In genomic region chr14:50362791-50363733, GRCh38 we compare ENCODE assay signal across 9 cellular contexts. TPM values are rescaled to one million over a fixed set of nuclear protein-coding genes. Genes with fewer than 3 reads are reported as not detected.
DNase-seq lines count a peak whose midpoint lies in the region; ATAC-seq, FAIRE-seq and TF ChIP-seq lines count a peak whose summit lies in the region.
"Had no signal": no experiment of that assay in that cellular context is flagged by ENCODE, and none has a peak within 500 bp of the region (broad histone marks: within the 10 kb centered on the region; RNA-seq: fewer than 3 reads in every experiment).

No MANE protein-coding gene starts in this region.

- peaks cover 16% of the 10 kb centered on the region for H3K9me1 ChIP-seq in IMR-90 (ENCODE audit: insufficient read depth, low read length)

- H3K4me1 ChIP-seq in IMR-90 (ENCODE audit: control insufficient read depth, insufficient read depth, low read length) = peaks cover 7% of the 10 kb centered on the region
- peaks cover 10 to 12% of the 10 kb centered on the region in 2 donors for H3K4me1 ChIP-seq in naive thymus-derived CD4-positive, alpha-beta T cell (ENCODE audit: control insufficient read depth in 2 of 2, insufficient read depth in 2 of 2, low read length in 2 of 2)

- H3K27me3 ChIP-seq in IMR-90 (ENCODE audit: control insufficient read depth, insufficient read depth, low read length) = no peaks in the 10 kb centered on the region
- no peaks in the 10 kb centered on the region for H3K27me3 ChIP-seq in naive thymus-derived CD4-positive, alpha-beta T cell (ENCODE audit: control insufficient read depth in 2 of 2, insufficient read depth in 2 of 2, low read length in 2 of 2)

- H2AK5ac ChIP-seq in IMR-90 (ENCODE audit: low read depth, low read length) = peak overlapping the region; percentile 52; the same call in 1 of the 2 replicates

- CTCF ChIA-PET in IMR-90 (lab: Yijun Ruan, JAX) = no interaction called here
- CTCF ChIA-PET in naive thymus-derived CD4-positive, alpha-beta T cell (lab: Charles Lee) = interaction anchor here (0.8 to 1.3 kb wide), 2 partner anchors 28 to 45 kb away, joined by 3 read pairs; no protein-coding TSS in a partner anchor

- H3K9me3 Mint-ChIP-seq in activated naive CD8-positive, alpha-beta T cell (ENCODE audit: low read depth) = no peaks in the 10 kb centered on the region
- peaks cover 0 to 5% (median 0%) of the 10 kb centered on the region in 11 donors for H3K9me3 Mint-ChIP-seq in naive thymus-derived CD4-positive, alpha-beta T cell

- peaks cover 34% of the 10 kb centered on the region for H3K4me1 Mint-ChIP-seq in activated naive CD8-positive, alpha-beta T cell (ENCODE audit: low read depth)
- H3K4me1 Mint-ChIP-seq in naive thymus-derived CD4-positive, alpha-beta T cell = peaks cover 23 to 58% (median 43%) of the 10 kb centered on the region in 7 donors

- 0 out of 2 replicates have a peak overlapping the region, but pooled peaks have one; percentile 16 for H3K9ac ChIP-seq in IMR-90 (ENCODE audit: low read depth, low read length)

- H3K23ac ChIP-seq in IMR-90 (ENCODE audit: low read depth, low read length) = peak overlapping the region; percentile 68

- intact Hi-C loops in IMR-90 (cut with micrococcal nuclease) = no loop called here
- intact Hi-C loops in naive thymus-derived CD4-positive, alpha-beta T cell (cut with micrococcal nuclease) = loop anchor here (1.0 to 2.0 kb wide), 6 partner anchors 33 to 170 kb away; partner anchors contain the start of genes DMAC2L (in 2 of the 2), L2HGDH (in 2 of the 2), CDKL1 (in 1 of the 2) and MAP4K5 (in 1 of the 2)

- peak overlapping the region; percentile 96 for H3K27ac Mint-ChIP-seq in activated naive CD8-positive, alpha-beta T cell
- peak overlapping the region; percentile 90 to 95 (median 93) for H3K27ac Mint-ChIP-seq in naive thymus-derived CD4-positive, alpha-beta T cell

- H2BK5ac ChIP-seq in IMR-90 (ENCODE audit: low read depth, low read length, poor library complexity, severe bottlenecking) = peak overlapping the region; percentile 3

- H3K36me3 Mint-ChIP-seq in activated naive CD8-positive, alpha-beta T cell = peaks cover 8% of the 10 kb centered on the region
- H3K36me3 Mint-ChIP-seq in naive thymus-derived CD4-positive, alpha-beta T cell = peaks cover 10 to 32% (median 18%) of the 10 kb centered on the region in 5 donors

- peak overlapping the region; percentile 60 for H2BK120ac ChIP-seq in IMR-90 (ENCODE audit: low read depth, low read length)

- no TSS peak for BruUV-seq in IMR-90 (replicated peaks; lab: Mats Ljungman, UMichigan)

- peak overlapping the region; percentile 18 to 82; a peak in 3 of 4 replicates for H4K8ac ChIP-seq in IMR-90 (ENCODE audit: low read depth in 2 of 2, low read length in 2 of 2)

- peak overlapping the region; percentile 99 for H4K5ac ChIP-seq in IMR-90 (ENCODE audit: low read depth, low read length)

- H3K36me3 ChIP-seq in IMR-90 (ENCODE audit: control insufficient read depth, insufficient read depth, low read length) = 0 out of 2 replicates have a peak, but pooled peaks cover 3% of the 10 kb centered on the region
- peaks cover 0 to 5% (median 3%) of the 10 kb centered on the region in 3 experiments for H3K36me3 ChIP-seq in naive thymus-derived CD4-positive, alpha-beta T cell (ENCODE audit: control insufficient read depth in 2 of 3, insufficient read depth in 3 of 3, low read length in 3 of 3)

- POLR2A ChIA-PET in IMR-90 (lab: Charles Lee; ENCODE audit: unreplicated experiment) = interaction anchor here (0.5 kb wide), 1 partner anchor 26 kb away, joined by 3 read pairs; no protein-coding TSS in a partner anchor
- POLR2A ChIA-PET in naive thymus-derived CD4-positive, alpha-beta T cell (lab: Charles Lee) = interaction anchor here (0.6 to 1.3 kb wide), 6 partner anchors 41 to 765 kb away, joined by 3 to 4 read pairs (median 3); partner anchors contain the start of genes ATL1, DMAC2L, L2HGDH and LRR1

- H3K4ac ChIP-seq in IMR-90 (ENCODE audit: low read depth, low read length) = peak overlapping the region; percentile 79

- no peak for TF ChIP-seq POLR2A in IMR-90 (IDR thresholded peaks at IDR 0.05; ENCODE audit: low read depth, low read length)

- dilution Hi-C loops in IMR-90 (cut with HindIII; ENCODE audit: low sequenced_read_pairs, unreplicated experiment) = no loop called here

- no peak for FAIRE-seq in RCC 7860 (lab: Jason Lieb, UNC)
- FAIRE-seq: endometrium had no signal

- no peaks in the 10 kb centered on the region for H4K20me1 ChIP-seq in IMR-90 (ENCODE audit: insufficient read depth, low read length)

- H3K27me3 Mint-ChIP-seq in activated naive CD8-positive, alpha-beta T cell = no peaks in the 10 kb centered on the region
- H3K27me3 Mint-ChIP-seq in naive thymus-derived CD4-positive, alpha-beta T cell = no peaks in the 10 kb centered on the region

- no peak for TF ChIP-seq CTCF in IMR-90 (conservative IDR thresholded peaks at IDR 0.05; ENCODE audit: low read depth, low read length)

- H2BK20ac ChIP-seq in IMR-90 (ENCODE audit: low read depth, low read length) = peak overlapping the region; percentile 79; the same call in 1 of the 2 replicates

- peak overlapping the region; percentile 2 for H2AK9ac ChIP-seq in IMR-90 (replicated peaks; ENCODE audit: low read depth, low read length, poor library complexity)

- H4K91ac ChIP-seq in IMR-90 (ENCODE audit: insufficient read depth, low read depth, low read length) = peak overlapping the region; percentile 23

- H2BK15ac ChIP-seq in IMR-90 (ENCODE audit: low read depth, low read length) = peak overlapping the region; percentile 4; the same call in 1 of the 3 replicates

- peak overlapping the region; percentile 92 for H3K4me3 Mint-ChIP-seq in activated naive CD8-positive, alpha-beta T cell
- peak overlapping the region; percentile 80 to 94 (median 90) for H3K4me3 Mint-ChIP-seq in naive thymus-derived CD4-positive, alpha-beta T cell

- peak overlapping the region; percentile 5; the same call in 1 of the 2 replicates for H3K4me3 ChIP-seq in IMR-90 (ENCODE audit: insufficient read depth, low read depth, low read length)
- peak overlapping the region; percentile 67 for H3K4me3 ChIP-seq in naive thymus-derived CD4-positive, alpha-beta T cell (ENCODE audit: low read length)

- H3K14ac ChIP-seq in IMR-90 (replicated peaks; ENCODE audit: low read depth, low read length) = peak overlapping the region; percentile 91

- H3K18ac ChIP-seq in IMR-90 (ENCODE audit: low read depth, low read length) = peak overlapping the region; percentile 87

- 56% methylated on average over 2 of the region's 14 CpGs; no CpG with 5 or more reads in 1 of the 2 experiments for WGBS in IMR-90 (ENCODE audit: extremely low coverage in 2 of 2, insufficient read length in 1 of 2), 2 experiments

- H3K9me3 ChIP-seq in IMR-90 (ENCODE audit: control insufficient read depth, insufficient read depth, low read length) = no peaks in the 10 kb centered on the region
- no peaks in the 10 kb centered on the region for H3K9me3 ChIP-seq in naive thymus-derived CD4-positive, alpha-beta T cell (ENCODE audit: control insufficient read depth in 2 of 3, low read length in 3 of 3)

- peak overlapping the region; percentile 90 for H2AFZ ChIP-seq in IMR-90 (replicated peaks; ENCODE audit: low read length, poor library complexity)

- ATAC-seq in GM19463 (IDR thresholded peaks at IDR 0.05; ENCODE audit: unreplicated experiment) = peak; percentile 15
- ATAC-seq in IMR-90 (ENCODE audit: low read depth) = peak; percentile 70
- ATAC-seq in naive thymus-derived CD4-positive, alpha-beta T cell = peak; percentile 41

- DNase-seq in CD1c-positive myeloid dendritic cell (ENCODE audit: extremely low spot score) (peak; percentile 15), IMR-90 (peak; percentile 14), middle frontal gyrus (ENCODE audit: extremely low spot score, low spot score) (no peak), RCC 7860 (ENCODE audit: low spot score) (no peak), G401 (ENCODE audit: low spot score) (no peak)
- peak in 7 of 9 donors; percentile 7 to 34 (median 27) for DNase-seq in naive thymus-derived CD4-positive, alpha-beta T cell

- peak overlapping the region; percentile 88 for H3K4me2 ChIP-seq in IMR-90 (ENCODE audit: low read depth, low read length)

- peak overlapping the region; percentile 82; the same call in 1 of the 2 replicates for H3K27ac ChIP-seq in IMR-90 (ENCODE audit: insufficient read depth, low read length)
- H3K27ac ChIP-seq in naive thymus-derived CD4-positive, alpha-beta T cell (ENCODE audit: low read depth, low read length) = peak overlapping the region; percentile 72

- TF ChIP-seq RAD21 in IMR-90 (IDR thresholded peaks at IDR 0.05; ENCODE audit: low read length) = no peak

- H3K56ac ChIP-seq in IMR-90 (ENCODE audit: extremely low read depth, insufficient read depth, low read length) = no peak overlapping the region

- in situ Hi-C loops in IMR-90 (cut with MboI; ENCODE audit: low sequenced_read_pairs) = no loop called here
- in situ Hi-C loops in G401 (cut with HindIII; ENCODE audit: low sequenced_read_pairs) = no loop called here

- H3K79me1 ChIP-seq in IMR-90 (ENCODE audit: low read depth in 1 of 2, low read length in 2 of 2) = no peaks in the 10 kb centered on the region; a peak in 1 of 4 replicates

TF ChIP-seq in IMR-90, 13 proteins besides CTCF, POLR2A, EP300 and RAD21 (continues in another document):
- TF ChIP-seq BHLHE40 (IDR thresholded peaks at IDR 0.05; ENCODE audit: low read depth, low read length) (no peak), RFX5 (IDR thresholded peaks at IDR 0.05; ENCODE audit: low read depth, low read length) (no peak)

RNA-seq across cellular contexts. Expression of gene CDKL1, which starts 33.6 kb away (rescaled TPM):
- 3.8 and 7.2 TPM in 2 replicates for total RNA-seq in IMR-90 (2012; rRNA removed)
- polyA plus RNA-seq in IMR-90 (2012; rRNA removed) = 1.5 and 1.9 TPM in 2 replicates
- 0.75 and 0.87 TPM in 2 replicates for polyA plus RNA-seq in IMR-90 (2012; cell fraction: cytosol; rRNA removed)
- 1.0 and 5.3 TPM in 2 replicates for polyA plus RNA-seq in IMR-90 (2012; cell fraction: nucleus; rRNA removed; ENCODE audit: low replicate concordance)
- total RNA-seq in naive thymus-derived CD4-positive, alpha-beta T cell = 10 to 100 TPM in 1 of 5 experiments, 1 to 10 TPM in 4; 2.6 to 14.8 (median 4.9) TPM
- polyA plus RNA-seq in naive thymus-derived CD4-positive, alpha-beta T cell = 1 to 10 TPM; 2.0 to 7.1 TPM
- total RNA-seq in G401 (2014; rRNA removed; shearing (Covaris generic)) = 0.27 and 0.80 TPM in 2 replicates

RNA-seq across cellular contexts. Expression of gene DMAC2L, which starts 50.9 kb away (rescaled TPM):
- 3.9 and 5.0 TPM in 2 replicates for total RNA-seq in IMR-90 (2012; rRNA removed)
- polyA plus RNA-seq in IMR-90 (2012; rRNA removed) = 6.1 and 7.8 TPM in 2 replicates
- polyA plus RNA-seq in IMR-90 (2012; cell fraction: cytosol; rRNA removed) = 2.2 and 9.5 TPM in 2 replicates
- polyA plus RNA-seq in IMR-90 (2012; cell fraction: nucleus; rRNA removed; ENCODE audit: low replicate concordance) = 6.2 and 11.8 TPM in 2 replicates
- 10 to 100 TPM; 15.5 to 21.2 (median 16.7) TPM for total RNA-seq in naive thymus-derived CD4-positive, alpha-beta T cell
- polyA plus RNA-seq in naive thymus-derived CD4-positive, alpha-beta T cell = 10 to 100 TPM; 13.1 to 27.5 TPM
- total RNA-seq in G401 (2014; rRNA removed; shearing (Covaris generic)) = 8.8 and 31.0 TPM in 2 replicates

RNA-seq across cellular contexts. Expression of gene L2HGDH, which starts 51.0 kb away (rescaled TPM):
- total RNA-seq in IMR-90 (2012; rRNA removed) = 3.8 and 5.0 TPM in 2 replicates
- polyA plus RNA-seq in IMR-90 (2012; rRNA removed) = 2.8 and 3.1 TPM in 2 replicates
- 1.5 and 2.3 TPM in 2 replicates for polyA plus RNA-seq in IMR-90 (2012; cell fraction: cytosol; rRNA removed)
- polyA plus RNA-seq in IMR-90 (2012; cell fraction: nucleus; rRNA removed; ENCODE audit: low replicate concordance) = 0.87 and 2.4 TPM in 2 replicates
- total RNA-seq in naive thymus-derived CD4-positive, alpha-beta T cell = 10 to 100 TPM in 1 of 5 experiments, 1 to 10 TPM in 4; 3.7 to 10.1 (median 4.8) TPM
- polyA plus RNA-seq in naive thymus-derived CD4-positive, alpha-beta T cell = 1 to 10 TPM; 3.0 to 5.3 TPM
- total RNA-seq in G401 (2014; rRNA removed; shearing (Covaris generic)) = 23.0 and 31.6 TPM in 2 replicates

Comparison
In these comparisons a context has a peak if more than half of its experiments do, and no peak if none do; other contexts are left out.
1. DNase-seq: peak in CD1c-positive myeloid dendritic cell (single experiment), IMR-90 (single experiment) and naive thymus-derived CD4-positive, alpha-beta T cell (7 of 9); none in middle frontal gyrus (single experiment), RCC 7860 (single experiment) and G401 (single experiment).
2. ATAC-seq: peak in every context shown above with its lines; median percentile 70 in IMR-90; 41 in naive thymus-derived CD4-positive, alpha-beta T cell; 15 in GM19463.